Comparison of ENCODE assay signal across 32 cellular contexts in the genomic region with DNA sequence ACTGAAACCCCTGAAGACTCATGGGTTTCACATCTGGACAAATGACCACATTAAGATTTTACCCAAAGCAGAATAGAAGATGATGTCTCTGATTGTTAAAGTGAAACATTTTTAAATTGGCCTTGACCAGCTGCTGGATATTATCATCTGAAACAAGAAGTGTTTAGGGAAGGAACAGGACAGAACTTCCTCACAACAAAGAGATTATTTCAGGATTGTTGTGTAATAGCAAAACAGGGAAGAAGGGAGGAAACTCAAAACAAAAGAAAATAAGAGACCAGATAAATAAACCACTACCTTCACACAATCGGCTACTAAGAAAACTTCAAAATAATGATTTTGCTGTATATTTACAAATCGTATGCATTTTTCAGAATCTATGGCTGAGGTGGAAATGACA.
"Had no signal": no experiment of that assay in that cellular context is flagged by ENCODE, and none has a peak within 500 bp of the region (broad histone marks: within the 10 kb centered on the region; RNA-seq: fewer than 3 reads in every experiment).

No MANE protein-coding gene starts in this region.

- H3K9me3 Mint-ChIP-seq: activated CD4-positive, alpha-beta T cell treated with anti-CD3 and anti-CD28 coated beads, Interleukin-2, amount 10 ng/mL, durations not matched to agents 7 days and 5 days; activated naive CD4-positive, alpha-beta T cell treated with anti-CD3 and anti-CD28 coated beads, Interleukin-2, amount 10 ng/mL, durations not matched to agents 7 days and 5 days; activated naive CD8-positive, alpha-beta T cell treated with anti-CD3 and anti-CD28 coated beads, Interleukin-2, amount 10 ng/mL, durations not matched to agents 7 days and 5 days; dendritic cell treated with granulocyte-macrophage colony-stimulating factor and Interleukin-4, amounts not matched to agents 40 ng/mL and 50 ng/mL, for 4 days had no signal

- H3K27me3 ChIP-seq: ascending aorta, breast epithelium, cardiac muscle cell, dorsolateral prefrontal cortex, esophagus squamous epithelium, gastroesophageal sphincter, heart right ventricle had no signal

- H3K36me3 ChIP-seq: ascending aorta, breast epithelium, cardiac muscle cell, esophagus squamous epithelium, gastroesophageal sphincter, heart right ventricle had no signal

- H3K4me1 Mint-ChIP-seq: activated CD4-positive, alpha-beta memory T cell treated with anti-CD3 and anti-CD28 coated beads, Interleukin-2, amount 10 ng/mL, durations not matched to agents 7 days and 5 days; activated CD4-positive, alpha-beta T cell treated with anti-CD3 and anti-CD28 coated beads, Interleukin-2, amount 10 ng/mL, durations not matched to agents 7 days and 5 days; activated naive CD4-positive, alpha-beta T cell treated with anti-CD3 and anti-CD28 coated beads, Interleukin-2, amount 10 ng/mL, durations not matched to agents 7 days and 5 days; activated naive CD8-positive, alpha-beta T cell treated with anti-CD3 and anti-CD28 coated beads, Interleukin-2, amount 10 ng/mL, durations not matched to agents 7 days and 5 days; brain; central memory CD8-positive, alpha-beta T cell; endodermal cell; WTC11 had no signal

- H3K36me3 Mint-ChIP-seq: activated naive CD4-positive, alpha-beta T cell treated with anti-CD3 and anti-CD28 coated beads, Interleukin-2, amount 10 ng/mL, durations not matched to agents 7 days and 5 days; activated naive CD4-positive, alpha-beta T cell treated with anti-CD3 and anti-CD28 coated beads, Interleukin-2, amount 50 U/mL, for 72 hours; activated naive CD8-positive, alpha-beta T cell treated with anti-CD3 and anti-CD28 coated beads, Interleukin-2, amount 10 ng/mL, durations not matched to agents 7 days and 5 days; brain; WTC11 had no signal

- DNase-seq: activated CD4-positive, alpha-beta memory T cell treated with anti-CD3 and anti-CD28 coated beads, Interleukin-2, amount 10 ng/mL, durations not matched to agents 7 days and 5 days; activated CD4-positive, alpha-beta T cell treated with anti-CD3 and anti-CD28 coated beads for 1 hour; activated CD4-positive, alpha-beta T cell treated with anti-CD3 and anti-CD28 coated beads for 4 hours; activated CD4-positive, alpha-beta T cell treated with anti-CD3 and anti-CD28 coated beads, Interleukin-2, amount 10 ng/mL, durations not matched to agents 7 days and 5 days; activated CD4-positive, alpha-beta T cell treated with anti-CD3 and anti-CD28 coated beads, Interleukin-2, amount 50 U/mL, for 4 hours; activated CD8-positive, alpha-beta memory T cell treated with anti-CD3 and anti-CD28 coated beads, Interleukin-2, amount 50 U/mL, for 48 hours; activated gamma-delta T cell; activated naive CD4-positive, alpha-beta T cell; activated naive CD4-positive, alpha-beta T cell treated with anti-CD3 and anti-CD28 coated beads, Interleukin-2, amount 10 ng/mL, durations not matched to agents 7 days and 5 days; activated naive CD8-positive, alpha-beta T cell treated with anti-CD3 and anti-CD28 coated beads, Interleukin-2, amount 10 ng/mL, durations not matched to agents 7 days and 5 days; activated T-cell treated with anti-CD3 and anti-CD28 coated beads for 4 hours; activated T-cell treated with anti-CD3 and anti-CD28 coated beads, Interleukin-2, amount 50 U/mL, for 24 hours; activated T-cell treated with anti-CD3 and anti-CD28 coated beads, Interleukin-2, amount 50 U/mL, for 72 hours; dorsolateral prefrontal cortex; effector memory CD4-positive, alpha-beta T cell; endodermal cell; esophagus squamous epithelium; foreskin melanocyte; heart right ventricle; T-helper 2 cell had no signal

- H3K4me3 Mint-ChIP-seq: activated CD4-positive, alpha-beta memory T cell treated with anti-CD3 and anti-CD28 coated beads, Interleukin-2, amount 10 ng/mL, durations not matched to agents 7 days and 5 days; activated CD4-positive, alpha-beta T cell treated with anti-CD3 and anti-CD28 coated beads, Interleukin-2, amount 10 ng/mL, durations not matched to agents 7 days and 5 days; activated naive CD4-positive, alpha-beta T cell treated with anti-CD3 and anti-CD28 coated beads, Interleukin-2, amount 10 ng/mL, durations not matched to agents 7 days and 5 days; activated naive CD8-positive, alpha-beta T cell treated with anti-CD3 and anti-CD28 coated beads, Interleukin-2, amount 10 ng/mL, durations not matched to agents 7 days and 5 days; activated T-cell treated with anti-CD3 and anti-CD28 coated beads, Interleukin-2, amount 50 U/mL, for 24 hours; activated T-cell treated with anti-CD3 and anti-CD28 coated beads, Interleukin-2, amount 50 U/mL, for 72 hours; brain; central memory CD8-positive, alpha-beta T cell; dendritic cell treated with granulocyte-macrophage colony-stimulating factor and Interleukin-4, amounts not matched to agents 40 ng/mL and 50 ng/mL, for 4 days; endodermal cell; WTC11 had no signal

- H3K27ac Mint-ChIP-seq: activated CD4-positive, alpha-beta memory T cell treated with anti-CD3 and anti-CD28 coated beads, Interleukin-2, amount 10 ng/mL, durations not matched to agents 7 days and 5 days; activated CD4-positive, alpha-beta T cell treated with anti-CD3 and anti-CD28 coated beads, Interleukin-2, amount 10 ng/mL, durations not matched to agents 7 days and 5 days; activated naive CD4-positive, alpha-beta T cell treated with anti-CD3 and anti-CD28 coated beads, Interleukin-2, amount 10 ng/mL, durations not matched to agents 7 days and 5 days; activated naive CD4-positive, alpha-beta T cell treated with anti-CD3 and anti-CD28 coated beads, Interleukin-2, amount 50 U/mL, for 72 hours; activated naive CD8-positive, alpha-beta T cell treated with anti-CD3 and anti-CD28 coated beads, Interleukin-2, amount 10 ng/mL, durations not matched to agents 7 days and 5 days; activated T-cell treated with anti-CD3 and anti-CD28 coated beads, Interleukin-2, amount 50 U/mL, for 24 hours; activated T-cell treated with anti-CD3 and anti-CD28 coated beads, Interleukin-2, amount 50 U/mL, for 72 hours; brain; dendritic cell treated with granulocyte-macrophage colony-stimulating factor and Interleukin-4, amounts not matched to agents 40 ng/mL and 50 ng/mL, for 4 days; endodermal cell; WTC11 had no signal

- H3K27ac ChIP-seq: ascending aorta, breast epithelium, cardiac muscle cell, coronary artery, epithelial cell of prostate, esophagus squamous epithelium, gastroesophageal sphincter, heart right ventricle, VCaP had no signal

- H3K4me1 ChIP-seq: ascending aorta, breast epithelium, esophagus squamous epithelium, gastroesophageal sphincter had no signal

- H3K4me3 ChIP-seq: ascending aorta, breast epithelium, cardiac muscle cell, coronary artery, dorsolateral prefrontal cortex, esophagus squamous epithelium, gastroesophageal sphincter, heart right ventricle had no signal

- H3K27me3 Mint-ChIP-seq: activated CD4-positive, alpha-beta memory T cell treated with anti-CD3 and anti-CD28 coated beads, Interleukin-2, amount 10 ng/mL, durations not matched to agents 7 days and 5 days; activated CD4-positive, alpha-beta T cell treated with anti-CD3 and anti-CD28 coated beads, Interleukin-2, amount 10 ng/mL, durations not matched to agents 7 days and 5 days; activated naive CD4-positive, alpha-beta T cell treated with anti-CD3 and anti-CD28 coated beads, Interleukin-2, amount 10 ng/mL, durations not matched to agents 7 days and 5 days; activated naive CD8-positive, alpha-beta T cell treated with anti-CD3 and anti-CD28 coated beads, Interleukin-2, amount 10 ng/mL, durations not matched to agents 7 days and 5 days; activated T-cell treated with anti-CD3 and anti-CD28 coated beads, Interleukin-2, amount 50 U/mL, for 24 hours; brain; central memory CD8-positive, alpha-beta T cell; dendritic cell treated with granulocyte-macrophage colony-stimulating factor and Interleukin-4, amounts not matched to agents 40 ng/mL and 50 ng/mL, for 4 days had no signal

- H3K9me3 ChIP-seq: ascending aorta, breast epithelium, esophagus squamous epithelium, gastroesophageal sphincter, heart right ventricle had no signal
